28 cellular contexts compared by ENCODE assay signal in genomic region chr9:133543772-133544467, GRCh38. TPM values are rescaled to one million over a fixed set of nuclear protein-coding genes. Genes with fewer than 3 reads are reported as not detected.
"Had no signal": no experiment of that assay in that cellular context is flagged by ENCODE, and none has a peak within 500 bp of the region (broad histone marks: within the 10 kb centered on the region; RNA-seq: fewer than 3 reads in every experiment).

No MANE protein-coding gene starts in this region.

- ATAC-seq: activated T-cell treated with anti-CD3 and anti-CD28 coated beads, Interleukin-2, amount 50 U/mL, for 4 hours; left lobe of liver; naive thymus-derived CD4-positive, alpha-beta T cell; pancreas; psoas muscle; T-cell had no signal

- H3K4me1 ChIP-seq: pancreas had no signal

- DNase-seq: activated CD4-positive, alpha-beta T cell treated with anti-CD3 and anti-CD28 coated beads for 4 hours; activated CD4-positive, alpha-beta T cell treated with anti-CD3 and anti-CD28 coated beads, Interleukin-2, amount 50 U/mL, for 48 hours; activated CD4-positive, CD25-positive, alpha-beta regulatory T cell; activated CD8-positive, alpha-beta memory T cell treated with anti-CD3 and anti-CD28 coated beads, Interleukin-2, amount 50 U/mL, for 48 hours; activated naive CD4-positive, alpha-beta T cell; activated naive CD8-positive, alpha-beta T cell treated with anti-CD3 and anti-CD28 coated beads, Interleukin-2, amount 10 ng/mL, durations not matched to agents 7 days and 5 days; activated T-cell treated with anti-CD3 and anti-CD28 coated beads, Interleukin-2, amount 50 U/mL, for 4 hours; amygdala; effector CD4-positive, alpha-beta T cell; foreskin melanocyte; immature natural killer cell; naive thymus-derived CD4-positive, alpha-beta T cell; pancreas; psoas muscle; spleen; stimulated activated CD4-positive, alpha-beta T cell treated with anti-CD3 and anti-CD28 coated beads, Interleukin-4, amount 100 ng/mL, for 1 hour; stimulated activated naive CD4-positive, alpha-beta T cell treated with Interleukin-2 at 50 U/mL for 16 hours; T-cell; tibial artery had no signal

- H3K36me3 ChIP-seq: pancreas, tibial artery had no signal

- H3K27me3 ChIP-seq: pancreas, right atrium auricular region had no signal

- H3K9me3 ChIP-seq: pancreas, psoas muscle, right atrium auricular region, spleen, tibial artery had no signal

- H3K27ac ChIP-seq: pancreas, psoas muscle, right atrium auricular region, tibial artery had no signal

- H3K4me3 ChIP-seq: pancreas, psoas muscle, right atrium auricular region, spleen, tibial artery had no signal

RNA-seq across cellular contexts. Expression of gene ADAMTSL2, which starts 9.4 kb away (rescaled TPM):
- total RNA-seq: activated T-helper 2 cell treated with anti-CD3 and anti-CD28 coated beads, Interferon-gamma antibody, Interleukin-2, Interleukin-4, amounts not matched to agents 10 μg/mL and 5 μg/mL and 100 μg/mL, durations not matched to agents 14 hours and 24 hours and 36 hours; epithelial cell of proximal tubule had no signal

RNA-seq across cellular contexts. Expression of gene MYMK, which starts 19.2 kb away (rescaled TPM):
- total RNA-seq: activated CD8-positive, alpha-beta memory T cell treated with anti-CD3 and anti-CD28 coated beads for 36 hours; activated naive CD8-positive, alpha-beta T cell treated with anti-CD3 and anti-CD28 coated beads, Interleukin-2, amount 10 ng/mL, durations not matched to agents 7 days and 5 days; activated T-cell treated with anti-CD3 and anti-CD28 coated beads, Interleukin-2, amount 50 U/mL, for 4 hours; activated T-helper 2 cell treated with anti-CD3 and anti-CD28 coated beads, Interferon-gamma antibody, Interleukin-2, Interleukin-4, amounts not matched to agents 10 μg/mL and 5 μg/mL and 100 μg/mL, durations not matched to agents 14 hours and 24 hours and 36 hours; cerebellum; epithelial cell of proximal tubule; kidney epithelial cell; left lobe of liver; lung microvascular endothelial cell; naive thymus-derived CD4-positive, alpha-beta T cell; pancreas; right atrium auricular region; spleen; subcutaneous adipose tissue; T-cell had no signal
